ENCODE assay signal across 9 cellular contexts in genomic region chrX:135973025-135973547, GRCh38. TPM values are rescaled to one million over a fixed set of nuclear protein-coding genes. Genes with fewer than 3 reads are reported as not detected.
DNase-seq lines count a peak whose midpoint lies in the region; ATAC-seq and FAIRE-seq lines count a peak whose summit lies in the region.
"Had no signal": no experiment of that assay in that cellular context is flagged by ENCODE, and none has a peak within 500 bp of the region (broad histone marks: within the 10 kb centered on the region; RNA-seq: fewer than 3 reads in every experiment).

No MANE protein-coding gene starts in this region.

- peak overlapping the region; percentile 68 to 81 for H3K9ac ChIP-seq in mucosa of rectum (ENCODE audit: low read depth in 1 of 2, low read length in 2 of 2)

- H3K36me3 ChIP-seq in ectodermal cell (ENCODE audit: control insufficient read depth, insufficient read depth, low read length) (no peaks in the 10 kb centered on the region), mucosa of rectum (ENCODE audit: control insufficient read depth in 2 of 2, insufficient read depth in 2 of 2, low read length in 2 of 2) (peaks cover 0 to 2% of the 10 kb centered on the region in 2 donors)

- H3K27ac ChIP-seq in ectodermal cell (ENCODE audit: insufficient read depth, low read depth, low read length, poor library complexity, severe bottlenecking) (peak overlapping the region; percentile 87), mucosa of rectum (ENCODE audit: low read depth in 2 of 2, low read length in 2 of 2) (peak overlapping the region; percentile 89 to 95)

- WGBS in ectodermal cell, 2 experiments: 6 to 8% methylated on average over 10 of the region's 10 CpGs

- ATAC-seq in HG02571 (IDR thresholded peaks at IDR 0.05; ENCODE audit: unreplicated experiment) (peak; percentile 41), HG03135 (IDR thresholded peaks at IDR 0.05; ENCODE audit: unreplicated experiment) (no peak)

- H3K4me1 ChIP-seq in ectodermal cell (ENCODE audit: control insufficient read depth, insufficient read depth, low read length) (peaks cover 6% of the 10 kb centered on the region), mucosa of rectum (ENCODE audit: control insufficient read depth in 2 of 2, insufficient read depth in 2 of 2, low read length in 2 of 2) (peaks cover 4 to 5% of the 10 kb centered on the region in 2 donors)

- H3K9me3 ChIP-seq in ectodermal cell (ENCODE audit: control insufficient read depth, low read length) (no peaks in the 10 kb centered on the region), mucosa of rectum (ENCODE audit: control insufficient read depth in 2 of 2, low read length in 2 of 2) (no peaks in the 10 kb centered on the region)

- no peak for FAIRE-seq in RCC 7860 (lab: Jason Lieb, UNC)
- FAIRE-seq: A204.1 had no signal

- no peaks in the 10 kb centered on the region for H3K27me3 ChIP-seq in ectodermal cell (ENCODE audit: control insufficient read depth, insufficient read depth, low read length, poor library complexity, severe bottlenecking)
- no peaks in the 10 kb centered on the region for H3K27me3 ChIP-seq in mucosa of rectum (ENCODE audit: control insufficient read depth in 2 of 2, insufficient read depth in 2 of 2, low read length in 2 of 2)

- DNase-seq in DMS53 (lab: John Stamatoyannopoulos, UW): peak; percentile 63
- DNase-seq in DMS53 treated with DMSO at 0.1 percent for 48 hours (lab: John Stamatoyannopoulos, UW; ENCODE audit: unreplicated experiment): no peak
- DNase-seq in RCC 7860 (ENCODE audit: low spot score): peak; percentile 10
- no peak for DNase-seq in effector CD8-positive, alpha-beta T cell (lab: John Stamatoyannopoulos, UW)

- H3K4me3 ChIP-seq in ectodermal cell (ENCODE audit: insufficient read depth, low read depth, low read length) (peak overlapping the region; percentile 80), mucosa of rectum (ENCODE audit: low read length in 2 of 2) (peak overlapping the region; percentile 80 to 83)

RNA-seq across cellular contexts. Expression of gene MMGT1, which starts 0.7 kb away (rescaled TPM):
- 21.0 TPM for polyA plus RNA-seq in ectodermal cell (2013, experiment 1 of 4)
- polyA plus RNA-seq in ectodermal cell (2013, experiment 2 of 4): 24.9 TPM
- 17.2 TPM for polyA plus RNA-seq in ectodermal cell (2013, experiment 3 of 4)
- 19.6 TPM for polyA plus RNA-seq in ectodermal cell (2013, experiment 4 of 4)

RNA-seq across cellular contexts. Expression of gene SLC9A6, which starts 12.1 kb away (rescaled TPM):
- polyA plus RNA-seq in ectodermal cell (2013, experiment 1 of 4): 18.3 TPM
- polyA plus RNA-seq in ectodermal cell (2013, experiment 2 of 4): 18.8 TPM
- 11.9 TPM for polyA plus RNA-seq in ectodermal cell (2013, experiment 3 of 4)
- polyA plus RNA-seq in ectodermal cell (2013, experiment 4 of 4): 13.3 TPM

Comparison
In these comparisons a context has a peak if more than half of its experiments do, and no peak if none do; other contexts are left out.
1. DNase-seq: peak in DMS53 (single experiment) and RCC 7860 (single experiment); none in DMS53 treated with DMSO at 0.1 percent for 48 hours (single experiment) and effector CD8-positive, alpha-beta T cell (single experiment).